ENCODE assay signal across 20 cellular contexts in the genomic region with DNA sequence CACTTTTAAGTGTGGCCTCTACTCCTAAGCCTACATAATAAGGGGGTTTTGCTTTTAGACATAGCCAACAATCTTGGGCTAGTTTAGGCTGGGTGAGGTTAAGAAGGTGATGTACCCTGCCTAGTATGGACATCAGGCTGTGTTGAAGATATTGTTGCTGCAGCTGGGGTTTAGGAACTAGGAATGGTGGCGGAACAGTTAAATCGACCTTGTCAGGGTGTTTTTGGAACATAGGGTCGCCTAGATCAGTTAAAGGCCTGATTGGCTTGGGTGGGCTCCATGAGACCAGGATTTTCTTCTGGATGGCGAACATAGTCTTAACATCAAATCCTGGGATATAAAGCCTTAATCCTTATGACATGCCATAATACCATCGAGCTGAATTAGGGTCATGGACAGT.
DNase-seq lines count a peak whose midpoint lies in the region; ATAC-seq, FAIRE-seq and TF ChIP-seq lines count a peak whose summit lies in the region.
"Had no signal": no experiment of that assay in that cellular context is flagged by ENCODE, and none has a peak within 500 bp of the region (broad histone marks: within the 10 kb centered on the region; RNA-seq: fewer than 3 reads in every experiment).

No MANE protein-coding gene starts in this region.

- 42% methylated on average over 5 of the region's 5 CpGs for WGBS in K562 (ENCODE audit: insufficient coverage, low coverage, missing lambda C conversion rate)
- 38% methylated on average over 5 of the region's 5 CpGs for WGBS in esophagus muscularis mucosa

- intact Hi-C loops in K562 (cut with micrococcal nuclease) (no loop called here), esophagus muscularis mucosa (cut with DNase I) (no loop called here)

- FAIRE-seq in D721Med (lab: Jason Lieb, UNC) (peak; percentile 55), K562 (lab: Jason Lieb, UNC) (no peak)
- FAIRE-seq: A204.1, G401.6, GM12891, GM18507 had no signal

- no peak overlapping the region for H3K4me2 ChIP-seq in K562 (ENCODE audit: insufficient read depth, low read length)
- H3K4me2 ChIP-seq: BLaER1 had no signal

- TF ChIP-seq POLR2A in K562 (conservative IDR thresholded peaks at IDR 0.05): no peak
- TF ChIP-seq POLR2A in esophagus muscularis mucosa (IDR thresholded peaks at IDR 0.05; ENCODE audit: low read depth): no peak

- TF ChIP-seq CTCF in D721Med (IDR thresholded peaks at IDR 0.05; ENCODE audit: insufficient read depth, missing control alignments) (no peak), K562 (IDR thresholded peaks at IDR 0.05 in 2 of 3, conservative IDR thresholded peaks at IDR 0.05 in 1 of 3; ENCODE audit: insufficient read depth in 2 of 3, low read depth in 1 of 3, low read length in 3 of 3) (no peak), esophagus muscularis mucosa (IDR thresholded peaks at IDR 0.05) (no peak), GM13977 (IDR thresholded peaks at IDR 0.05; ENCODE audit: extremely low read depth, insufficient read depth, missing control alignments) (no peak)

- H3K27ac ChIP-seq in K562 (ENCODE audit: extremely low read depth, low read depth, low read length): no peak overlapping the region
- H3K27ac ChIP-seq in esophagus muscularis mucosa (replicated peaks in 1 of 4): no peak overlapping the region
- H3K27ac ChIP-seq: BLaER1 had no signal

- H3K9me3 ChIP-seq in K562 (replicated peaks; ENCODE audit: control insufficient read depth, insufficient read depth, low read depth, low read length) (no peaks in the 10 kb centered on the region), esophagus muscularis mucosa (peaks cover 0 to 19% (median 0%) of the 10 kb centered on the region in 4 donors)
- H3K9me3 ChIP-seq: BE2C had no signal

- ATAC-seq in K562: no peak

- H3K9ac ChIP-seq in K562 (ENCODE audit: insufficient read depth in 1 of 2, low read depth in 2 of 2, low read length in 2 of 2): no peak overlapping the region
- H3K9ac ChIP-seq: BLaER1 had no signal

- H3K4me3 ChIP-seq in K562 (no peak overlapping the region), esophagus muscularis mucosa (no peak overlapping the region)
- H3K4me3 ChIP-seq: BLaER1 had no signal

- H3K27me3 ChIP-seq in K562 (ENCODE audit: control insufficient read depth in 2 of 2, insufficient read depth in 2 of 2, low read length in 2 of 2) (no peaks in the 10 kb centered on the region), esophagus muscularis mucosa (peaks cover 0 to 100% (median 66%) of the 10 kb centered on the region in 4 donors)

- CTCF ChIA-PET in K562 (lab: Yijun Ruan, JAX; ENCODE audit: low intra/inter-chr PET ratio): no interaction called here

- in situ Hi-C loops in K562 (cut with MboI) (no loop called here), GM13977 (cut with MboI; ENCODE audit: low pct_unique_long_range_greater_than_20kb, low sequenced_read_pairs, unreplicated experiment) (no loop called here)

- H3K4me1 ChIP-seq in K562 (replicated peaks in 1 of 2; ENCODE audit: control insufficient read depth in 2 of 2, insufficient read depth in 2 of 2, low read length in 2 of 2) (peaks cover 17 to 30% of the 10 kb centered on the region in 2 experiments; a peak in 4 of 5 replicates), esophagus muscularis mucosa (peaks cover 0 to 11% (median 0%) of the 10 kb centered on the region in 4 donors)
- H3K4me1 ChIP-seq: BE2C, BLaER1 had no signal

- no peaks in the 10 kb centered on the region for H4K20me1 ChIP-seq in K562 (replicated peaks; ENCODE audit: control insufficient read depth, insufficient read depth, low read length)

- H2AFZ ChIP-seq in K562 (ENCODE audit: low read depth, low read length): no peak overlapping the region

- DNase-seq in D721Med (ENCODE audit: insufficient read length, low spot score): no peak
- DNase-seq in K562 (ENCODE audit: extremely low read depth in 1 of 4, low spot score in 3 of 4): no peak
- DNase-seq in esophagus muscularis mucosa (ENCODE audit: extremely low spot score): peak; percentile 24
- DNase-seq in GM13977 (ENCODE audit: low spot score): no peak
- no peak for DNase-seq in NCI-H524 (lab: John Stamatoyannopoulos, UW)
- DNase-seq: 8988T; ACHN; BE2C; C1 segment of cervical spinal cord; CD4-positive, alpha-beta memory T cell; CD4-positive, CD25-positive, alpha-beta regulatory T cell; CD8-positive, alpha-beta memory T cell; COR-L47; DMS79 treated with DMSO at 0.1 percent for 48 hours; GF-D8 had no signal

- H3K9me1 ChIP-seq in K562 (ENCODE audit: control insufficient read depth, insufficient read depth, low read length): no peaks in the 10 kb centered on the region

- POLR2A ChIA-PET in K562 (lab: Yijun Ruan, JAX): interaction anchor here (0.6 to 3.2 kb wide), 2 partner anchors 9 to 27 kb away, joined by 3 to 33 read pairs; no protein-coding TSS in a partner anchor

- no peaks in the 10 kb centered on the region for H3K36me3 ChIP-seq in K562 (ENCODE audit: control insufficient read depth, insufficient read depth, low read length)
- no peaks in the 10 kb centered on the region for H3K36me3 ChIP-seq in esophagus muscularis mucosa
- H3K36me3 ChIP-seq: BE2C, BLaER1 had no signal

- H3K79me2 ChIP-seq in K562 (ENCODE audit: control insufficient read depth, insufficient read depth, low read length): no peaks in the 10 kb centered on the region

- TF ChIP-seq EP300 in K562 (IDR thresholded peaks at IDR 0.05; ENCODE audit: low read length) (no peak), esophagus muscularis mucosa (IDR thresholded peaks at IDR 0.05) (no peak)

- BruUV-seq in K562 (replicated peaks; lab: Mats Ljungman, UMichigan): no TSS peak

- no peak for TF ChIP-seq RAD21 in K562 (CRISPR knock-in tag; conservative IDR thresholded peaks at IDR 0.05 in 1 of 2, IDR thresholded peaks at IDR 0.05 in 1 of 2)

TF ChIP-seq in K562, 482 proteins besides CTCF, POLR2A, EP300 and RAD21:
- TF ChIP-seq, protein P1, sequence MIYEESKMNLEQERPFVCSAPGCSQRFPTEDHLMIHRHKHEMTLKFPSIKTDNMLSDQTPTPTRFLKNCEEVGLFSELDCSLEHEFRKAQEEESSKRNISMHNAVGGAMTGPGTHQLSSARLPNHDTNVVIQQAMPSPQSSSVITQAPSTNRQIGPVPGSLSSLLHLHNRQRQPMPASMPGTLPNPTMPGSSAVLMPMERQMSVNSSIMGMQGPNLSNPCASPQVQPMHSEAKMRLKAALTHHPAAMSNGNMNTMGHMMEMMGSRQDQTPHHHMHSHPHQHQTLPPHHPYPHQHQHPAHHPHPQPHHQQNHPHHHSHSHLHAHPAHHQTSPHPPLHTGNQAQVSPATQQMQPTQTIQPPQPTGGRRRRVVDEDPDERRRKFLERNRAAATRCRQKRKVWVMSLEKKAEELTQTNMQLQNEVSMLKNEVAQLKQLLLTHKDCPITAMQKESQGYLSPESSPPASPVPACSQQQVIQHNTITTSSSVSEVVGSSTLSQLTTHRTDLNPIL (CRISPR knock-in tag; IDR thresholded peaks at IDR 0.05): no peak
- TF ChIP-seq, protein P2, sequence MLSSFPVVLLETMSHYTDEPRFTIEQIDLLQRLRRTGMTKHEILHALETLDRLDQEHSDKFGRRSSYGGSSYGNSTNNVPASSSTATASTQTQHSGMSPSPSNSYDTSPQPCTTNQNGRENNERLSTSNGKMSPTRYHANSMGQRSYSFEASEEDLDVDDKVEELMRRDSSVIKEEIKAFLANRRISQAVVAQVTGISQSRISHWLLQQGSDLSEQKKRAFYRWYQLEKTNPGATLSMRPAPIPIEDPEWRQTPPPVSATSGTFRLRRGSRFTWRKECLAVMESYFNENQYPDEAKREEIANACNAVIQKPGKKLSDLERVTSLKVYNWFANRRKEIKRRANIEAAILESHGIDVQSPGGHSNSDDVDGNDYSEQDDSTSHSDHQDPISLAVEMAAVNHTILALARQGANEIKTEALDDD (IDR thresholded peaks at IDR 0.05): peak; percentile 9; the same call in 1 of the 2 replicates
TF ChIP-seq in K562: peak in this region for 1.
